ENCODE assay signal across 9 cellular contexts in the genomic region with DNA sequence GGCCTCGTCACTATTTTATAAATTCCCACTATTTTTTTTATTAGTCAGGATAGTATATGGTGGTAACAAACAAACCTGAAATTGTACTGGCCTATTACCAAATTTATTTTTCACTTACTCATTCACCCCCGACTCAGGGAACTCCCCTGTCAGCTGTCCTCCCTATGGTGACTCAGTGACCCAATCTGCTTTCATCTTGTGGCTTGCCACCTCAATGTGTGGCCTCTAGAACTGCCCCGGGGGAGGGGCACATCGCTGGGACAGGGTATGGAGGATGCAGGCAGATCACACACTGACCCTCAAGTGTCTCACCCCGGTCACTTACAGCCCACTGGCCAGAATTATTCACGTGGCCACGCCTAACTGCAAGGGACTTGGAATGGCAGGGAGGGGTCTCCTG.
DNase-seq lines count a peak whose midpoint lies in the region; ATAC-seq and TF ChIP-seq lines count a peak whose summit lies in the region.
"Had no signal": no experiment of that assay in that cellular context is flagged by ENCODE, and none has a peak within 500 bp of the region (broad histone marks: within the 10 kb centered on the region; RNA-seq: fewer than 3 reads in every experiment).

No MANE protein-coding gene starts in this region.

- no peak overlapping the region for H3K27ac Mint-ChIP-seq in WTC11

- ATAC-seq in HG03571 (IDR thresholded peaks at IDR 0.05; ENCODE audit: unreplicated experiment) (no peak), GM18502 (IDR thresholded peaks at IDR 0.05; ENCODE audit: poor library complexity, unreplicated experiment) (no peak), WTC11 (no peak)

- H3K36me3 Mint-ChIP-seq in WTC11, result no peaks in the 10 kb centered on the region

- no peak overlapping the region for H3K4me3 Mint-ChIP-seq in WTC11

- POLR2A ChIA-PET in WTC11 (lab: Charles Lee), result no interaction called here

- H3K27me3 ChIP-seq in breast epithelium, result no peaks in the 10 kb centered on the region

- TF ChIP-seq CTCF in breast epithelium (IDR thresholded peaks at IDR 0.05) (no peak), WTC11 (IDR thresholded peaks at IDR 0.05) (no peak)

- CTCF ChIA-PET in WTC11 (lab: Charles Lee), result interaction anchor here (0.6 to 0.8 kb wide), 2 partner anchors 127 to 273 kb away, joined by 3 to 4 read pairs; no protein-coding TSS in a partner anchor

- no peaks in the 10 kb centered on the region for H3K9me3 Mint-ChIP-seq in WTC11

- no peak for TF ChIP-seq POLR2A in breast epithelium (IDR thresholded peaks at IDR 0.05)

- peak; percentile 65 for DNase-seq in EH (ENCODE audit: low read depth)
- peak; percentile 27 for DNase-seq in T1000 (lab: John Stamatoyannopoulos, UW)
- no peak for DNase-seq in breast epithelium (ENCODE audit: low spot score in 2 of 2)
- DNase-seq in stimulated activated CD4-positive, alpha-beta T cell treated with anti-CD3 and anti-CD28 coated beads, Interleukin-12 subunit alpha, Interleukin-12 subunit beta, amount 100 ng/mL, for 48 hours (ENCODE audit: low read depth in 2 of 3, low spot score in 1 of 3), result peak; percentile 47 to 60 (median 50)
- DNase-seq in SHP77 (lab: John Stamatoyannopoulos, UW), result no peak
- DNase-seq in WTC11 (ENCODE audit: low spot score), result no peak
- DNase-seq: NCI-H1092 treated with DMSO at 0.1 percent for 48 hours had no signal

- intact Hi-C loops in breast epithelium (cut with DNase I; ENCODE audit: low total_unique reads), result no loop called here

- H3K4me1 ChIP-seq in breast epithelium, result peaks cover 10 to 21% of the 10 kb centered on the region in 2 donors

- no peak overlapping the region for H3K4me3 ChIP-seq in breast epithelium

- H3K36me3 ChIP-seq in breast epithelium, result no peaks in the 10 kb centered on the region

- peaks cover 6% of the 10 kb centered on the region; the same call in 1 of the 2 replicates for H3K27me3 Mint-ChIP-seq in WTC11 (ENCODE audit: low read depth)

- H3K27ac ChIP-seq in breast epithelium, result peak overlapping the region; percentile 57 to 91

- H3K9me3 ChIP-seq in breast epithelium, result no peaks in the 10 kb centered on the region

- peaks cover 26% of the 10 kb centered on the region for H3K4me1 Mint-ChIP-seq in WTC11

TF ChIP-seq in WTC11, 78 proteins besides CTCF, POLR2A, EP300 and RAD21 (continues in another document):
- TF ChIP-seq RELA (CRISPR knock-in tag; IDR thresholded peaks at IDR 0.05; ENCODE audit: borderline replicate concordance) (no peak), NFATC4 (CRISPR knock-in tag; IDR thresholded peaks at IDR 0.05) (no peak), FOXK1 (CRISPR knock-in tag; IDR thresholded peaks at IDR 0.05) (no peak), ZNF423 (CRISPR knock-in tag; IDR thresholded peaks at IDR 0.05) (no peak), PRRX2 (CRISPR knock-in tag; IDR thresholded peaks at IDR 0.05) (no peak), TEAD4 (CRISPR knock-in tag; IDR thresholded peaks at IDR 0.05) (no peak), TP53 (CRISPR knock-in tag; IDR thresholded peaks at IDR 0.05) (no peak), HMGA2 (CRISPR knock-in tag; IDR thresholded peaks at IDR 0.05) (no peak), ZBTB21 (CRISPR knock-in tag; IDR thresholded peaks at IDR 0.05; ENCODE audit: borderline replicate concordance) (no peak)
- TF ChIP-seq, protein P1, sequence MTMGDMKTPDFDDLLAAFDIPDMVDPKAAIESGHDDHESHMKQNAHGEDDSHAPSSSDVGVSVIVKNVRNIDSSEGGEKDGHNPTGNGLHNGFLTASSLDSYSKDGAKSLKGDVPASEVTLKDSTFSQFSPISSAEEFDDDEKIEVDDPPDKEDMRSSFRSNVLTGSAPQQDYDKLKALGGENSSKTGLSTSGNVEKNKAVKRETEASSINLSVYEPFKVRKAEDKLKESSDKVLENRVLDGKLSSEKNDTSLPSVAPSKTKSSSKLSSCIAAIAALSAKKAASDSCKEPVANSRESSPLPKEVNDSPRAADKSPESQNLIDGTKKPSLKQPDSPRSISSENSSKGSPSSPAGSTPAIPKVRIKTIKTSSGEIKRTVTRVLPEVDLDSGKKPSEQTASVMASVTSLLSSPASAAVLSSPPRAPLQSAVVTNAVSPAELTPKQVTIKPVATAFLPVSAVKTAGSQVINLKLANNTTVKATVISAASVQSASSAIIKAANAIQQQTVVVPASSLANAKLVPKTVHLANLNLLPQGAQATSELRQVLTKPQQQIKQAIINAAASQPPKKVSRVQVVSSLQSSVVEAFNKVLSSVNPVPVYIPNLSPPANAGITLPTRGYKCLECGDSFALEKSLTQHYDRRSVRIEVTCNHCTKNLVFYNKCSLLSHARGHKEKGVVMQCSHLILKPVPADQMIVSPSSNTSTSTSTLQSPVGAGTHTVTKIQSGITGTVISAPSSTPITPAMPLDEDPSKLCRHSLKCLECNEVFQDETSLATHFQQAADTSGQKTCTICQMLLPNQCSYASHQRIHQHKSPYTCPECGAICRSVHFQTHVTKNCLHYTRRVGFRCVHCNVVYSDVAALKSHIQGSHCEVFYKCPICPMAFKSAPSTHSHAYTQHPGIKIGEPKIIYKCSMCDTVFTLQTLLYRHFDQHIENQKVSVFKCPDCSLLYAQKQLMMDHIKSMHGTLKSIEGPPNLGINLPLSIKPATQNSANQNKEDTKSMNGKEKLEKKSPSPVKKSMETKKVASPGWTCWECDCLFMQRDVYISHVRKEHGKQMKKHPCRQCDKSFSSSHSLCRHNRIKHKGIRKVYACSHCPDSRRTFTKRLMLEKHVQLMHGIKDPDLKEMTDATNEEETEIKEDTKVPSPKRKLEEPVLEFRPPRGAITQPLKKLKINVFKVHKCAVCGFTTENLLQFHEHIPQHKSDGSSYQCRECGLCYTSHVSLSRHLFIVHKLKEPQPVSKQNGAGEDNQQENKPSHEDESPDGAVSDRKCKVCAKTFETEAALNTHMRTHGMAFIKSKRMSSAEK (CRISPR knock-in tag; IDR thresholded peaks at IDR 0.05; ENCODE audit: borderline replicate concordance), result no peak
- TF ChIP-seq, protein P2, sequence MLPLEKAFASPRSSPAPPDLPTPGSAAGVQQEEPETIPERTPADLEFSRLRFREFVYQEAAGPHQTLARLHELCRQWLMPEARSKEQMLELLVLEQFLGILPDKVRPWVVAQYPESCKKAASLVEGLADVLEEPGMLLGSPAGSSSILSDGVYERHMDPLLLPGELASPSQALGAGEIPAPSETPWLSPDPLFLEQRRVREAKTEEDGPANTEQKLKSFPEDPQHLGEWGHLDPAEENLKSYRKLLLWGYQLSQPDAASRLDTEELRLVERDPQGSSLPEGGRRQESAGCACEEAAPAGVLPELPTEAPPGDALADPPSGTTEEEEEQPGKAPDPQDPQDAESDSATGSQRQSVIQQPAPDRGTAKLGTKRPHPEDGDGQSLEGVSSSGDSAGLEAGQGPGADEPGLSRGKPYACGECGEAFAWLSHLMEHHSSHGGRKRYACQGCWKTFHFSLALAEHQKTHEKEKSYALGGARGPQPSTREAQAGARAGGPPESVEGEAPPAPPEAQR (CRISPR knock-in tag; IDR thresholded peaks at IDR 0.05), result no peak
- TF ChIP-seq, protein P3, sequence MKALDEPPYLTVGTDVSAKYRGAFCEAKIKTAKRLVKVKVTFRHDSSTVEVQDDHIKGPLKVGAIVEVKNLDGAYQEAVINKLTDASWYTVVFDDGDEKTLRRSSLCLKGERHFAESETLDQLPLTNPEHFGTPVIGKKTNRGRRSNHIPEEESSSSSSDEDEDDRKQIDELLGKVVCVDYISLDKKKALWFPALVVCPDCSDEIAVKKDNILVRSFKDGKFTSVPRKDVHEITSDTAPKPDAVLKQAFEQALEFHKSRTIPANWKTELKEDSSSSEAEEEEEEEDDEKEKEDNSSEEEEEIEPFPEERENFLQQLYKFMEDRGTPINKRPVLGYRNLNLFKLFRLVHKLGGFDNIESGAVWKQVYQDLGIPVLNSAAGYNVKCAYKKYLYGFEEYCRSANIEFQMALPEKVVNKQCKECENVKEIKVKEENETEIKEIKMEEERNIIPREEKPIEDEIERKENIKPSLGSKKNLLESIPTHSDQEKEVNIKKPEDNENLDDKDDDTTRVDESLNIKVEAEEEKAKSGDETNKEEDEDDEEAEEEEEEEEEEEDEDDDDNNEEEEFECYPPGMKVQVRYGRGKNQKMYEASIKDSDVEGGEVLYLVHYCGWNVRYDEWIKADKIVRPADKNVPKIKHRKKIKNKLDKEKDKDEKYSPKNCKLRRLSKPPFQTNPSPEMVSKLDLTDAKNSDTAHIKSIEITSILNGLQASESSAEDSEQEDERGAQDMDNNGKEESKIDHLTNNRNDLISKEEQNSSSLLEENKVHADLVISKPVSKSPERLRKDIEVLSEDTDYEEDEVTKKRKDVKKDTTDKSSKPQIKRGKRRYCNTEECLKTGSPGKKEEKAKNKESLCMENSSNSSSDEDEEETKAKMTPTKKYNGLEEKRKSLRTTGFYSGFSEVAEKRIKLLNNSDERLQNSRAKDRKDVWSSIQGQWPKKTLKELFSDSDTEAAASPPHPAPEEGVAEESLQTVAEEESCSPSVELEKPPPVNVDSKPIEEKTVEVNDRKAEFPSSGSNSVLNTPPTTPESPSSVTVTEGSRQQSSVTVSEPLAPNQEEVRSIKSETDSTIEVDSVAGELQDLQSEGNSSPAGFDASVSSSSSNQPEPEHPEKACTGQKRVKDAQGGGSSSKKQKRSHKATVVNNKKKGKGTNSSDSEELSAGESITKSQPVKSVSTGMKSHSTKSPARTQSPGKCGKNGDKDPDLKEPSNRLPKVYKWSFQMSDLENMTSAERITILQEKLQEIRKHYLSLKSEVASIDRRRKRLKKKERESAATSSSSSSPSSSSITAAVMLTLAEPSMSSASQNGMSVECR (CRISPR knock-in tag; IDR thresholded peaks at IDR 0.05; ENCODE audit: borderline replicate concordance), result no peak
- TF ChIP-seq, protein P4, sequence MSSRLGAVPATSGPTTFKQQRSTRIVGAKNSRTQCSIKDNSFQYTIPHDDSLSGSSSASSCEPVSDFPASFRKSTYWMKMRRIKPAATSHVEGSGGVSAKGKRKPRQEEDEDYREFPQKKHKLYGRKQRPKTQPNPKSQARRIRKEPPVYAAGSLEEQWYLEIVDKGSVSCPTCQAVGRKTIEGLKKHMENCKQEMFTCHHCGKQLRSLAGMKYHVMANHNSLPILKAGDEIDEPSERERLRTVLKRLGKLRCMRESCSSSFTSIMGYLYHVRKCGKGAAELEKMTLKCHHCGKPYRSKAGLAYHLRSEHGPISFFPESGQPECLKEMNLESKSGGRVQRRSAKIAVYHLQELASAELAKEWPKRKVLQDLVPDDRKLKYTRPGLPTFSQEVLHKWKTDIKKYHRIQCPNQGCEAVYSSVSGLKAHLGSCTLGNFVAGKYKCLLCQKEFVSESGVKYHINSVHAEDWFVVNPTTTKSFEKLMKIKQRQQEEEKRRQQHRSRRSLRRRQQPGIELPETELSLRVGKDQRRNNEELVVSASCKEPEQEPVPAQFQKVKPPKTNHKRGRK (CRISPR knock-in tag; IDR thresholded peaks at IDR 0.05; ENCODE audit: borderline replicate concordance), result no peak

Comparison
In these comparisons a context has a peak if more than half of its experiments do, and no peak if none do; other contexts are left out.
1. DNase-seq: peak in EH (single experiment), T1000 (single experiment) and stimulated activated CD4-positive, alpha-beta T cell treated with anti-CD3 and anti-CD28 coated beads, Interleukin-12 subunit alpha, Interleukin-12 subunit beta, amount 100 ng/mL, for 48 hours (3 of 3); none in breast epithelium (0 of 2), SHP77 (0 of 2) and WTC11 (single experiment).